In the genomic region with DNA sequence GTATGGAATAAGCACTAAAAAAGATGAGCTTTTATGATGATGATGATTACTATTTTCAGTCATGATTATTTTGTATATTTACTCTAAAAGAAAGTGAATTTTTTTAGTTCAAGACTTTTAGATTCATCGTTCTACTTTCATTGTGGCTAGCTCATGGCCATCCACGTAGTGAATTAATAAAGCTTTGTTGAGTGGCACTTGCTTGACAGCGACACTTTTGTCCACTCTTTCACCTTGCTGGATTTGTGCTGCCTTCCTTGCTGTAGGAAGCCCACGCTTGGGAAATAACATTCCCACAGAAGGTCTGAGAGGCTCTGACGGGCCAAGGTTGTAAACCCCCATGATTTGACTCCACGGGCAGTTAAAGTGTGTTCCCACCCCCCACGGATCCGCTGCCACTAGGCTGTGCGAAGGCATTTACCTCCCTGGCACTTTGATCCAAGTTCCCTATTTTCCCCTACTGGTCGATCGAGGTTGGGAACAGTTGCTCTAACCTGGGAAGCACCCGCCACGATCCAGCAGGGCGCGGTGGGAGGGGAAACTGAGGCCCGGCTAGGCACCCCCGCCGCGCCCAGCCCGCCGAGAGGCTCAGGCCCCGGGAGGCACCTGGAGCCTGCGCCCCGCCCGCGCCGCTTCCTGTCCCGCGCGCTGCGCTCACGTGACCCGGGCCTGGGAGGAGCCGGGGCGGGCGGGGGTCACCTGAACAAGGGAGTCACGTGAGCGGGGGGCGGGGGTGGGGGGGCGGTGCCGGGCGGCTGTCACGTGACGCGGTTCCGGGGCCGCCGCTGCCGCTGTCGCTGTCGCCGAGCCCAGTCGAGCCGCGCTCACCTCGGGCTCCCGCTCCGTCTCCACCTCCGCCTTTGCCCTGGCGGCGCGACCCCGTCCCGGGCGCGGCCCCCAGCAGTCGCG, we compare ENCODE assay signal across 8 cellular contexts. TPM values are rescaled to one million over a fixed set of nuclear protein-coding genes. Genes with fewer than 3 reads are reported as not detected.
DNase-seq lines count a peak whose midpoint lies in the region; ATAC-seq lines count a peak whose summit lies in the region.

TSS of gene IGF2R (plus strand) at position 788 of the 909 bp plus-strand sequence. CDS start 165 bp downstream, outside the sequence.

- DNase-seq in COLO829 (ENCODE audit: low spot score) (peak; percentile 92), HK-2 (ENCODE audit: unreplicated experiment) (peak; percentile 89), NT2/D1 (ENCODE audit: low read depth, low spot score) (peak; percentile 69), mesenteric fat pad (ENCODE audit: low spot score) (peak; percentile 96)
- peak; percentile 76 for DNase-seq in activated CD8-positive, alpha-beta memory T cell treated with anti-CD3 and anti-CD28 coated beads, Interleukin-2, amount 50 U/mL, for 1 hour (ENCODE audit: extremely low read depth)
- DNase-seq in stimulated activated CD8-positive, alpha-beta memory T cell treated with anti-CD3 and anti-CD28 coated beads, Interleukin-15, amount 100 ng/mL, for 1 hour (ENCODE audit: low read depth) = peak; percentile 83

- peaks cover 5% of the 10 kb centered on the region for H3K27me3 ChIP-seq in NT2/D1 (ENCODE audit: insufficient read depth, insufficient read length)
- H3K27me3 ChIP-seq in endocrine pancreas (ENCODE audit: control insufficient read depth, insufficient read depth, low read length) = no peaks in the 10 kb centered on the region

- H3K36me3 ChIP-seq in NT2/D1 (ENCODE audit: insufficient read depth, insufficient read length, low read length) = no peaks in the 10 kb centered on the region
- H3K36me3 ChIP-seq in endocrine pancreas (ENCODE audit: control insufficient read depth, insufficient read depth, low read length) = no peaks in the 10 kb centered on the region

- H3K4me3 ChIP-seq in NT2/D1 (ENCODE audit: insufficient read length, low read depth) (peak within 1 kb of the TSS; percentile 73), endocrine pancreas (ENCODE audit: control insufficient read depth, insufficient read depth, low read length) (peak within 1 kb of the TSS; percentile 81)

- H3K4me1 ChIP-seq in NT2/D1 (ENCODE audit: insufficient read depth, insufficient read length) (no peaks in the 10 kb centered on the region), endocrine pancreas (ENCODE audit: control insufficient read depth, insufficient read depth, low read length) (no peaks in the 10 kb centered on the region)

- H3K9ac ChIP-seq in NT2/D1 (ENCODE audit: insufficient read length, low read depth) (peak within 1 kb of the TSS; percentile 93), endocrine pancreas (ENCODE audit: control insufficient read depth, insufficient read depth, low read length) (peak within 1 kb of the TSS; percentile 91)

- H3K9me3 ChIP-seq in NT2/D1 (ENCODE audit: insufficient read depth, low read length) (no peaks in the 10 kb centered on the region), endocrine pancreas (ENCODE audit: control insufficient read depth, low read length) (no peaks in the 10 kb centered on the region)

- ATAC-seq in GM19463 (IDR thresholded peaks at IDR 0.05; ENCODE audit: unreplicated experiment) = peak; percentile 78

RNA-seq across cellular contexts. Expression of gene IGF2R, which starts in this region (rescaled TPM):
- total RNA-seq in mesenteric fat pad = 111 TPM

Comparison
In these comparisons a context has a peak if more than half of its experiments do, and no peak if none do; other contexts are left out.
1. Peak in every context shown above with its lines: DNase-seq, ATAC-seq and H3K4me3 ChIP-seq.